ENCODE assay signal across 1 cellular context in the genomic region with DNA sequence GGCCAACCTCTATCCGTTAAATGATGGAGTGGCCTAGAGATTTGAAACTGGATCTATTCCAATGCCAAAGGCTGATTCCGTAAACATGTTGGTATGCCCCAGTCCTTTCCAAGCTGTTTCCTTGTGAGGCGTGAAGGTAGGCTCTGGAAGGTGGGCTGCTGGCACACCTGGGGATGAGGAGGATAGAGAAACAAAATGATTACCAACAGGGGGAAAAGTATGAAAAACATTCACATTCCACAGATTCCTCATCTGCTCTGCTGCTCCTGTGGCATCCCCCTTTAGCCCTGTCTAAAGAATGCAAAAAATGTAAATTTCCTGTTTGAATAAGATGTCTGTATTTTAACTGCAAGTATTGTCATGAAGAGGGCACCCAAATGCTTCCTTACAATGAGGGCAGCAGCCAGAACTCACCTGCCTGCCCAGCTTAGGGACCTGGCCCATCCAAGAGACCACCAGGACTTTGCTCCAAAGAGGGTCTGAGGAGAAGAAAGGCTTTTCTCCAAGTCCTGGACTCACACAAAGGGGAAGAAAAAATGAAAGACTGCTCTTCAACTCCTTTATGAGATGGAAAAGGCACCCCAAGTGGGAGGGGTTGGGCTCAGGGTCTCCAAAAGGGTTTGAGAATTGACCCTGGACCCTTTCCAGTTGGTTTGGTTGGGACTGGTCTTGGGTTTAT.
TF ChIP-seq lines count a peak whose summit lies in the region.

No MANE protein-coding gene starts in this region.

TF ChIP-seq in GM23338, 12 proteins besides CTCF, POLR2A, EP300 and RAD21 (continued from another document):
- TF ChIP-seq ZNF462 (CRISPR knock-in tag; IDR thresholded peaks at IDR 0.05), result peak; percentile 70
- no peak for TF ChIP-seq STAT1 (IDR thresholded peaks at IDR 0.05; ENCODE audit: unreplicated experiment)
- TF ChIP-seq ZNF331 (CRISPR knock-in tag; IDR thresholded peaks at IDR 0.05; ENCODE audit: low read depth), result 0 out of 2 replicates have a peak, but pooled peaks have one; percentile 24
- TF ChIP-seq, protein P1, sequence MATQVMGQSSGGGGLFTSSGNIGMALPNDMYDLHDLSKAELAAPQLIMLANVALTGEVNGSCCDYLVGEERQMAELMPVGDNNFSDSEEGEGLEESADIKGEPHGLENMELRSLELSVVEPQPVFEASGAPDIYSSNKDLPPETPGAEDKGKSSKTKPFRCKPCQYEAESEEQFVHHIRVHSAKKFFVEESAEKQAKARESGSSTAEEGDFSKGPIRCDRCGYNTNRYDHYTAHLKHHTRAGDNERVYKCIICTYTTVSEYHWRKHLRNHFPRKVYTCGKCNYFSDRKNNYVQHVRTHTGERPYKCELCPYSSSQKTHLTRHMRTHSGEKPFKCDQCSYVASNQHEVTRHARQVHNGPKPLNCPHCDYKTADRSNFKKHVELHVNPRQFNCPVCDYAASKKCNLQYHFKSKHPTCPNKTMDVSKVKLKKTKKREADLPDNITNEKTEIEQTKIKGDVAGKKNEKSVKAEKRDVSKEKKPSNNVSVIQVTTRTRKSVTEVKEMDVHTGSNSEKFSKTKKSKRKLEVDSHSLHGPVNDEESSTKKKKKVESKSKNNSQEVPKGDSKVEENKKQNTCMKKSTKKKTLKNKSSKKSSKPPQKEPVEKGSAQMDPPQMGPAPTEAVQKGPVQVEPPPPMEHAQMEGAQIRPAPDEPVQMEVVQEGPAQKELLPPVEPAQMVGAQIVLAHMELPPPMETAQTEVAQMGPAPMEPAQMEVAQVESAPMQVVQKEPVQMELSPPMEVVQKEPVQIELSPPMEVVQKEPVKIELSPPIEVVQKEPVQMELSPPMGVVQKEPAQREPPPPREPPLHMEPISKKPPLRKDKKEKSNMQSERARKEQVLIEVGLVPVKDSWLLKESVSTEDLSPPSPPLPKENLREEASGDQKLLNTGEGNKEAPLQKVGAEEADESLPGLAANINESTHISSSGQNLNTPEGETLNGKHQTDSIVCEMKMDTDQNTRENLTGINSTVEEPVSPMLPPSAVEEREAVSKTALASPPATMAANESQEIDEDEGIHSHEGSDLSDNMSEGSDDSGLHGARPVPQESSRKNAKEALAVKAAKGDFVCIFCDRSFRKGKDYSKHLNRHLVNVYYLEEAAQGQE (IDR thresholded peaks at IDR 0.05; ENCODE audit: unreplicated experiment), result peak; percentile 7
- TF ChIP-seq ETS1 (IDR thresholded peaks at IDR 0.05), result no peak; the same call in 1 of the 2 replicates
- TF ChIP-seq EZH2 (IDR thresholded peaks at IDR 0.05; ENCODE audit: low read depth, unreplicated experiment), result no peak
